Comparison of ENCODE assay signal across 1 cellular context in the genomic region with DNA sequence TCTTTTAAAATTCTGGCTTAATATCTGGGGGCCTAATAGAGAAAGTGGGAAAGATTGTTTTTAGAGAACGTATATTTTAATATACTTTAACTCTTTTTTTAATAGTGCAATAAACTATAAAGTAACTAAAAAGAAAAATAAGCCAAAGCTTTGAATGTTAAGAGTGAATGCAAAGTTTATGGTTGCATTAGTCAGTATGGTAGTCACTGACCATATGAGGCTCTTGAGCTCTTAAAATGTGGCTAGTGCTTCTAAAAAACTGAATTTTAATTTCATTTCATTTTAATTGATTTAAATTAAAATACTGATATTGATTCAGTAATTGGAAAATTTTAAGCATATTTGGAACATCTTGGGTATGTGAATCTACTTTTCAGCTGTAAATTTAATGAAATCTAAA.
TF ChIP-seq lines count a peak whose summit lies in the region.

No MANE protein-coding gene starts in this region.

TF ChIP-seq in IMR-90, 13 proteins besides CTCF, POLR2A, EP300 and RAD21:
- TF ChIP-seq NFE2L2 (IDR thresholded peaks at IDR 0.05; ENCODE audit: low read depth, low read length) (no peak), FOS (IDR thresholded peaks at IDR 0.05; ENCODE audit: low read depth, low read length) (no peak), RCOR1 (IDR thresholded peaks at IDR 0.05; ENCODE audit: insufficient replicate concordance, low read length) (no peak), SMC3 (IDR thresholded peaks at IDR 0.05; ENCODE audit: low read depth, low read length) (no peak), MAFK (IDR thresholded peaks at IDR 0.05; ENCODE audit: low read depth, low read length) (no peak), CHD1 (IDR thresholded peaks at IDR 0.05; ENCODE audit: low read depth, low read length) (no peak), MAZ (IDR thresholded peaks at IDR 0.05; ENCODE audit: borderline replicate concordance, low read depth, low read length) (no peak)
